1 cellular context compared by ENCODE assay signal in genomic region chr1:32554288-32554687, GRCh38.
TF ChIP-seq lines count a peak whose summit lies in the region.

No MANE protein-coding gene starts in this region.

TF ChIP-seq in HEK293, 187 proteins besides CTCF, POLR2A, EP300 and RAD21 (continued from another document and continues in another):
- TF ChIP-seq, protein P1, sequence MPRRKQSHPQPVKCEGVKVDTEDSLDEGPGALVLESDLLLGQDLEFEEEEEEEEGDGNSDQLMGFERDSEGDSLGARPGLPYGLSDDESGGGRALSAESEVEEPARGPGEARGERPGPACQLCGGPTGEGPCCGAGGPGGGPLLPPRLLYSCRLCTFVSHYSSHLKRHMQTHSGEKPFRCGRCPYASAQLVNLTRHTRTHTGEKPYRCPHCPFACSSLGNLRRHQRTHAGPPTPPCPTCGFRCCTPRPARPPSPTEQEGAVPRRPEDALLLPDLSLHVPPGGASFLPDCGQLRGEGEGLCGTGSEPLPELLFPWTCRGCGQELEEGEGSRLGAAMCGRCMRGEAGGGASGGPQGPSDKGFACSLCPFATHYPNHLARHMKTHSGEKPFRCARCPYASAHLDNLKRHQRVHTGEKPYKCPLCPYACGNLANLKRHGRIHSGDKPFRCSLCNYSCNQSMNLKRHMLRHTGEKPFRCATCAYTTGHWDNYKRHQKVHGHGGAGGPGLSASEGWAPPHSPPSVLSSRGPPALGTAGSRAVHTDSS (tag by site-specific recombination; IDR thresholded peaks at IDR 0.05) = no peak
- TF ChIP-seq HOXC10 (CRISPR knock-in tag; IDR thresholded peaks at IDR 0.05) = no peak
- no peak for TF ChIP-seq TRIM28 (IDR thresholded peaks at IDR 0.05; ENCODE audit: borderline replicate concordance, low read length)
- TF ChIP-seq MYNN (tag by site-specific recombination; IDR thresholded peaks at IDR 0.05; ENCODE audit: borderline replicate concordance) = no peak
- no peak for TF ChIP-seq ZNF416 (tag by site-specific recombination; IDR thresholded peaks at IDR 0.05)
- TF ChIP-seq ZNF350 (tag by site-specific recombination; IDR thresholded peaks at IDR 0.05) = no peak
- TF ChIP-seq GLIS1 (tag by site-specific recombination; IDR thresholded peaks at IDR 0.05) = no peak
- TF ChIP-seq ZNF10 (tag by site-specific recombination; IDR thresholded peaks at IDR 0.05) = no peak
- TF ChIP-seq ZNF510 (tag by site-specific recombination; IDR thresholded peaks at IDR 0.05; ENCODE audit: insufficient replicate concordance) = peak; percentile 83
- no peak for TF ChIP-seq YY2 (tag by site-specific recombination; IDR thresholded peaks at IDR 0.05)
- no peak for TF ChIP-seq ZNF302 (tag by site-specific recombination; IDR thresholded peaks at IDR 0.05; ENCODE audit: low read depth)
- no peak for TF ChIP-seq MEIS1 (CRISPR knock-in tag; IDR thresholded peaks at IDR 0.05; ENCODE audit: borderline replicate concordance)
- TF ChIP-seq ZNF391 (tag by site-specific recombination; IDR thresholded peaks at IDR 0.05; ENCODE audit: borderline replicate concordance, low read depth) = no peak
- TF ChIP-seq ZFP37 (tag by site-specific recombination; IDR thresholded peaks at IDR 0.05) = peak; percentile 61; the same call in 1 of the 2 replicates
- TF ChIP-seq ZNF629 (tag by site-specific recombination; IDR thresholded peaks at IDR 0.05) = peak; percentile 55
- TF ChIP-seq, protein P2, sequence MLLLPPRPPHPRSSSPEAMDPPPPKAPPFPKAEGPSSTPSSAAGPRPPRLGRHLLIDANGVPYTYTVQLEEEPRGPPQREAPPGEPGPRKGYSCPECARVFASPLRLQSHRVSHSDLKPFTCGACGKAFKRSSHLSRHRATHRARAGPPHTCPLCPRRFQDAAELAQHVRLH (tag by site-specific recombination; IDR thresholded peaks at IDR 0.05) = peak; percentile 60; the same call in 1 of the 2 replicates
- no peak for TF ChIP-seq ZBTB7A (tag by site-specific recombination; IDR thresholded peaks at IDR 0.05; ENCODE audit: low read depth)
- TF ChIP-seq, protein P3, sequence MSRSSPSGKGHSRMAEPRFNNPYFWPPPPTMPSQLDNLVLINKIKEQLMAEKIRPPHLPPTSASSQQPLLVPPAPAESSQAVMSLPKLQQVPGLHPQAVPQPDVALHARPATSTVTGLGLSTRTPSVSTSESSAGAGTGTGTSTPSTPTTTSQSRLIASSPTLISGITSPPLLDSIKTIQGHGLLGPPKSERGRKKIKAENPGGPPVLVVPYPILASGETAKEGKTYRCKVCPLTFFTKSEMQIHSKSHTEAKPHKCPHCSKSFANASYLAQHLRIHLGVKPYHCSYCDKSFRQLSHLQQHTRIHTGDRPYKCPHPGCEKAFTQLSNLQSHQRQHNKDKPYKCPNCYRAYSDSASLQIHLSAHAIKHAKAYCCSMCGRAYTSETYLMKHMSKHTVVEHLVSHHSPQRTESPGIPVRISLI (tag by site-specific recombination; IDR thresholded peaks at IDR 0.05) = no peak
- TF ChIP-seq ZNF324 (tag by site-specific recombination; IDR thresholded peaks at IDR 0.05) = no peak
- TF ChIP-seq, protein P4, sequence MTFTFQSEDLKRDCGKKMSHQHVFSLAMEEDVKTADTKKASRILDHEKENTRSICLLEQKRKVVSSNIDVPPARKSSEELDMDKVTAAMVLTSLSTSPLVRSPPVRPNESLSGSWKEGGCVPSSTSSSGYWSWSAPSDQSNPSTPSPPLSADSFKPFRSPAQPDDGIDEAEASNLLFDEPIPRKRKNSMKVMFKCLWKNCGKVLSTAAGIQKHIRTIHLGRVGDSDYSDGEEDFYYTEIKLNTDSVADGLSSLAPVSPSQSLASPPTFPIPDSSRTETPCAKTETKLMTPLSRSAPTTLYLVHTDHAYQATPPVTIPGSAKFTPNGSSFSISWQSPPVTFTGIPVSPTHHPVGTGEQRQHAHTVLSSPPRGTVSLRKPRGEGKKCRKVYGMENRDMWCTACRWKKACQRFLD (tag by site-specific recombination; IDR thresholded peaks at IDR 0.05) = peak; percentile 65; the same call in 1 of the 2 replicates
- TF ChIP-seq GLI4 (tag by site-specific recombination; IDR thresholded peaks at IDR 0.05) = no peak
- 0 out of 2 replicates have a peak, but pooled peaks have one; percentile 29 for TF ChIP-seq ZNF223 (tag by site-specific recombination; IDR thresholded peaks at IDR 0.05)
- TF ChIP-seq RBAK (tag by site-specific recombination; IDR thresholded peaks at IDR 0.05) = 0 out of 2 replicates have a peak, but pooled peaks have one; percentile 38
- TF ChIP-seq ZBTB21 (tag by site-specific recombination; IDR thresholded peaks at IDR 0.05) = peak; percentile 70
- TF ChIP-seq ZNF266 (tag by site-specific recombination; IDR thresholded peaks at IDR 0.05; ENCODE audit: low read depth) = peak; percentile 71
- TF ChIP-seq OVOL3 (tag by site-specific recombination; IDR thresholded peaks at IDR 0.05) = 0 out of 2 replicates have a peak, but pooled peaks have one; percentile 43
- TF ChIP-seq ZNF610 (tag by site-specific recombination; IDR thresholded peaks at IDR 0.05; ENCODE audit: borderline replicate concordance) = no peak
- peak; percentile 90 for TF ChIP-seq ZNF140 (tag by site-specific recombination; IDR thresholded peaks at IDR 0.05)
- TF ChIP-seq ZNF280D (tag by site-specific recombination; IDR thresholded peaks at IDR 0.05) = no peak
- TF ChIP-seq ZNF133 (tag by site-specific recombination; IDR thresholded peaks at IDR 0.05) = no peak
- TF ChIP-seq ZXDB (tag by site-specific recombination; IDR thresholded peaks at IDR 0.05) = peak; percentile 81
- no peak for TF ChIP-seq ZNF2 (tag by site-specific recombination; IDR thresholded peaks at IDR 0.05)
- peak; percentile 85 for TF ChIP-seq ZBTB11 (tag by site-specific recombination; conservative IDR thresholded peaks at IDR 0.05; ENCODE audit: low read depth)
- no peak for TF ChIP-seq ZNF548 (tag by site-specific recombination; IDR thresholded peaks at IDR 0.05)
- no peak for TF ChIP-seq ZNF658 (tag by site-specific recombination; IDR thresholded peaks at IDR 0.05)
- no peak for TF ChIP-seq ZNF488 (tag by site-specific recombination; IDR thresholded peaks at IDR 0.05)
- no peak for TF ChIP-seq ZNF274 (IDR thresholded peaks at IDR 0.05; ENCODE audit: low read length)
- TF ChIP-seq ZNF274 (tag by site-specific recombination; IDR thresholded peaks at IDR 0.05; ENCODE audit: borderline replicate concordance) = no peak
- TF ChIP-seq, protein P5, sequence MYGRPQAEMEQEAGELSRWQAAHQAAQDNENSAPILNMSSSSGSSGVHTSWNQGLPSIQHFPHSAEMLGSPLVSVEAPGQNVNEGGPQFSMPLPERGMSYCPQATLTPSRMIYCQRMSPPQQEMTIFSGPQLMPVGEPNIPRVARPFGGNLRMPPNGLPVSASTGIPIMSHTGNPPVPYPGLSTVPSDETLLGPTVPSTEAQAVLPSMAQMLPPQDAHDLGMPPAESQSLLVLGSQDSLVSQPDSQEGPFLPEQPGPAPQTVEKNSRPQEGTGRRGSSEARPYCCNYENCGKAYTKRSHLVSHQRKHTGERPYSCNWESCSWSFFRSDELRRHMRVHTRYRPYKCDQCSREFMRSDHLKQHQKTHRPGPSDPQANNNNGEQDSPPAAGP (tag by site-specific recombination; IDR thresholded peaks at IDR 0.05) = no peak
- TF ChIP-seq ZNF571 (tag by site-specific recombination; IDR thresholded peaks at IDR 0.05) = no peak
- no peak for TF ChIP-seq REPIN1 (tag by site-specific recombination; IDR thresholded peaks at IDR 0.05; ENCODE audit: low read depth)
- TF ChIP-seq PRDM2 (tag by site-specific recombination; IDR thresholded peaks at IDR 0.05; ENCODE audit: borderline replicate concordance) = no peak
- TF ChIP-seq MZF1 (tag by site-specific recombination; IDR thresholded peaks at IDR 0.05; ENCODE audit: borderline replicate concordance) = peak; percentile 29; the same call in 1 of the 2 replicates
- no peak for TF ChIP-seq SALL2 (tag by site-specific recombination; IDR thresholded peaks at IDR 0.05; ENCODE audit: borderline replicate concordance)
